In the genomic region with DNA sequence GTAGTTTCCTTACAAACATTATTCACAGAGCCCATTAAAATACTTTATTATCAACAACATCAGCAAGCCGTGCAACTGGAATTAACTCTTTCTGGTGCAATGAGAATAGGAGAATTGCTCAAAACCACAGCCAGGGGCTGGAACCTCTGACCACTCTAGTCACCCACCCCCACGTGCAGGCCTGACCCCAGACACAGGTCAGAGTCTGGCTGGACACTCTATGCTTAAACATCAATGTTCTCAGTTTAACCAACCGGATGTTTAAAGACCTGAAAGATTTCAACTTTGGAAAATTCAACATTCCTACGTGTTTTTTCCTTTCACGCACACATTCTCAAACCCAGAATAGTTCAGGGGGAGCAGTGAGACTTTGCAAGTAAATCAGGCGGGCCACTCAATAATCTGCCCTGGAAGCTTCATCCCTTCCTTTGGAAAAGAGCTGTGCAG, we compare ENCODE assay signal across 9 cellular contexts.
DNase-seq lines count a peak whose midpoint lies in the region; ATAC-seq and TF ChIP-seq lines count a peak whose summit lies in the region.
"Had no signal": no experiment of that assay in that cellular context is flagged by ENCODE, and none has a peak within 500 bp of the region (broad histone marks: within the 10 kb centered on the region; RNA-seq: fewer than 3 reads in every experiment).

No MANE protein-coding gene starts in this region.

- WGBS in right lobe of liver (ENCODE audit: insufficient coverage, low coverage, low lambda C conversion rate, missing lambda C conversion rate) = 18% methylated on average over 6 of the region's 6 CpGs

- no peak for DNase-seq in activated naive CD4-positive, alpha-beta T cell treated with anti-CD3 and anti-CD28 coated beads for 36 hours
- no peak for DNase-seq in activated naive CD4-positive, alpha-beta T cell treated with Interleukin-2 at 50 U/mL for 16 hours
- no peak for DNase-seq in activated T-helper 2 cell treated with anti-CD3 and anti-CD28 coated beads, Interferon-gamma antibody, Interleukin-2, Interleukin-4, amounts not matched to agents 10 μg/mL and 5 μg/mL and 100 μg/mL, durations not matched to agents 14 hours and 24 hours and 36 hours (ENCODE audit: low spot score)
- DNase-seq in right lobe of liver = peak in 2 of 3 donors; percentile 73 to 88
- no peak for DNase-seq in tibial artery
- no peak for DNase-seq in NCI-H2107 treated with DMSO at 0.1 percent for 48 hours (lab: John Stamatoyannopoulos, UW; ENCODE audit: unreplicated experiment)
- no peak for DNase-seq in ecto neural progenitor cell (ENCODE audit: low spot score)
- no peak for DNase-seq in NCI-H446 (lab: John Stamatoyannopoulos, UW)
- DNase-seq: NCI-H345 had no signal

- H3K27me3 Mint-ChIP-seq in activated naive CD4-positive, alpha-beta T cell treated with anti-CD3 and anti-CD28 coated beads for 36 hours (ENCODE audit: low read depth) = no peaks in the 10 kb centered on the region
- H3K27me3 Mint-ChIP-seq in activated T-helper 2 cell treated with anti-CD3 and anti-CD28 coated beads, Interferon-gamma antibody, Interleukin-2, Interleukin-4, amounts not matched to agents 10 μg/mL and 5 μg/mL and 100 μg/mL, durations not matched to agents 14 hours and 24 hours and 36 hours (ENCODE audit: low read depth) = no peaks in the 10 kb centered on the region

- H3K27ac ChIP-seq in right lobe of liver (peak overlapping the region; percentile 48 to 90 (median 71)), tibial artery (peak overlapping the region; percentile 65 to 69)

- intact Hi-C loops in activated naive CD4-positive, alpha-beta T cell treated with anti-CD3 and anti-CD28 coated beads for 36 hours (cut with micrococcal nuclease) = loop anchor here (1.0 to 5.0 kb wide), 2 partner anchors 13 to 50 kb away; no protein-coding TSS in a partner anchor
- intact Hi-C loops in activated T-helper 2 cell treated with anti-CD3 and anti-CD28 coated beads, Interferon-gamma antibody, Interleukin-2, Interleukin-4, amounts not matched to agents 10 μg/mL and 5 μg/mL and 100 μg/mL, durations not matched to agents 14 hours and 24 hours and 36 hours (cut with micrococcal nuclease) = no loop called here
- intact Hi-C loops in right lobe of liver (cut with DNase I) (no loop called here), tibial artery (cut with DNase I; ENCODE audit: low total_unique reads) (no loop called here)

- peak; percentile 56 to 82 (median 76) for ATAC-seq in right lobe of liver

- peak; percentile 37 for TF ChIP-seq POLR2A in right lobe of liver (IDR thresholded peaks at IDR 0.05)

- no peaks in the 10 kb centered on the region for H3K9me3 ChIP-seq in right lobe of liver
- no peaks in the 10 kb centered on the region for H3K9me3 ChIP-seq in tibial artery

- peak overlapping the region in 1 of 3 donors; percentile 15 for H3K4me3 ChIP-seq in right lobe of liver
- no peak overlapping the region for H3K4me3 ChIP-seq in tibial artery

- no peaks in the 10 kb centered on the region for H3K9me3 Mint-ChIP-seq in activated naive CD4-positive, alpha-beta T cell treated with anti-CD3 and anti-CD28 coated beads for 36 hours
- H3K9me3 Mint-ChIP-seq in activated T-helper 2 cell treated with anti-CD3 and anti-CD28 coated beads, Interferon-gamma antibody, Interleukin-2, Interleukin-4, amounts not matched to agents 10 μg/mL and 5 μg/mL and 100 μg/mL, durations not matched to agents 14 hours and 24 hours and 36 hours = no peaks in the 10 kb centered on the region

- peak overlapping the region; percentile 93 for H3K27ac Mint-ChIP-seq in activated naive CD4-positive, alpha-beta T cell treated with anti-CD3 and anti-CD28 coated beads for 36 hours
- peak overlapping the region; percentile 88 for H3K27ac Mint-ChIP-seq in activated T-helper 2 cell treated with anti-CD3 and anti-CD28 coated beads, Interferon-gamma antibody, Interleukin-2, Interleukin-4, amounts not matched to agents 10 μg/mL and 5 μg/mL and 100 μg/mL, durations not matched to agents 14 hours and 24 hours and 36 hours

- peaks cover 53% of the 10 kb centered on the region for H3K4me1 Mint-ChIP-seq in activated naive CD4-positive, alpha-beta T cell treated with anti-CD3 and anti-CD28 coated beads for 36 hours (ENCODE audit: low read depth)
- peaks cover 43% of the 10 kb centered on the region for H3K4me1 Mint-ChIP-seq in activated T-helper 2 cell treated with anti-CD3 and anti-CD28 coated beads, Interferon-gamma antibody, Interleukin-2, Interleukin-4, amounts not matched to agents 10 μg/mL and 5 μg/mL and 100 μg/mL, durations not matched to agents 14 hours and 24 hours and 36 hours (ENCODE audit: low read depth)

- TF ChIP-seq CTCF in right lobe of liver (IDR thresholded peaks at IDR 0.05) = no peak
- TF ChIP-seq CTCF in tibial artery (IDR thresholded peaks at IDR 0.05) = no peak

- peaks cover 31% of the 10 kb centered on the region for H3K36me3 Mint-ChIP-seq in activated naive CD4-positive, alpha-beta T cell treated with anti-CD3 and anti-CD28 coated beads for 36 hours (ENCODE audit: low read depth)
- peaks cover 62% of the 10 kb centered on the region for H3K36me3 Mint-ChIP-seq in activated T-helper 2 cell treated with anti-CD3 and anti-CD28 coated beads, Interferon-gamma antibody, Interleukin-2, Interleukin-4, amounts not matched to agents 10 μg/mL and 5 μg/mL and 100 μg/mL, durations not matched to agents 14 hours and 24 hours and 36 hours (ENCODE audit: low read depth)

- H3K27me3 ChIP-seq in right lobe of liver (no peaks in the 10 kb centered on the region), tibial artery (no peaks in the 10 kb centered on the region)

- no peak overlapping the region for H3K4me3 Mint-ChIP-seq in activated naive CD4-positive, alpha-beta T cell treated with anti-CD3 and anti-CD28 coated beads for 36 hours
- no peak overlapping the region for H3K4me3 Mint-ChIP-seq in activated T-helper 2 cell treated with anti-CD3 and anti-CD28 coated beads, Interferon-gamma antibody, Interleukin-2, Interleukin-4, amounts not matched to agents 10 μg/mL and 5 μg/mL and 100 μg/mL, durations not matched to agents 14 hours and 24 hours and 36 hours (ENCODE audit: low read depth)

- CTCF ChIA-PET in activated naive CD4-positive, alpha-beta T cell treated with anti-CD3 and anti-CD28 coated beads for 36 hours (lab: Charles Lee) = no interaction called here

- H3K4me1 ChIP-seq in right lobe of liver = peaks cover 0 to 47% (median 15%) of the 10 kb centered on the region in 4 donors
- H3K4me1 ChIP-seq in tibial artery = peaks cover 0 to 28% (median 21%) of the 10 kb centered on the region in 4 donors

- H3K36me3 ChIP-seq in right lobe of liver (no peaks in the 10 kb centered on the region), tibial artery (peaks cover 0 to 29% (median 24%) of the 10 kb centered on the region in 3 donors)

Comparison
In these comparisons a context has a peak if more than half of its experiments do, and no peak if none do; other contexts are left out.
1. DNase-seq: peak in right lobe of liver (2 of 3); none in activated naive CD4-positive, alpha-beta T cell treated with anti-CD3 and anti-CD28 coated beads for 36 hours (single experiment), activated naive CD4-positive, alpha-beta T cell treated with Interleukin-2 at 50 U/mL for 16 hours (single experiment), activated T-helper 2 cell treated with anti-CD3 and anti-CD28 coated beads, Interferon-gamma antibody, Interleukin-2, Interleukin-4, amounts not matched to agents 10 μg/mL and 5 μg/mL and 100 μg/mL, durations not matched to agents 14 hours and 24 hours and 36 hours (single experiment), tibial artery (0 of 2), NCI-H2107 treated with DMSO at 0.1 percent for 48 hours (single experiment), ecto neural progenitor cell (single experiment) and NCI-H446 (0 of 2).